Comparison of ENCODE assay signal across 10 cellular contexts in genomic region chr3:16174389-16174788, GRCh38. TPM values are rescaled to one million over a fixed set of nuclear protein-coding genes. Genes with fewer than 3 reads are reported as not detected.
DNase-seq lines count a peak whose midpoint lies in the region; ATAC-seq and TF ChIP-seq lines count a peak whose summit lies in the region.
"Had no signal": no experiment of that assay in that cellular context is flagged by ENCODE, and none has a peak within 500 bp of the region (broad histone marks: within the 10 kb centered on the region; RNA-seq: fewer than 3 reads in every experiment).

Gene GALNT15, plus strand, starts transcription at chr3:16174680. Its CDS starts 472 bp downstream, at chr3:16175152.

- H3K4me3 ChIP-seq in MG63, result no peak within 1 kb of the TSS
- no peak within 1 kb of the TSS for H3K4me3 ChIP-seq in CD4-positive, alpha-beta memory T cell (ENCODE audit: low read length in 2 of 2)

- peaks cover 12 to 21% of the 10 kb centered on the region in 2 donors for H3K27me3 Mint-ChIP-seq in CD4-positive, alpha-beta memory T cell
- peaks cover 29% of the 10 kb centered on the region for H3K27me3 Mint-ChIP-seq in activated T-cell treated with anti-CD3 and anti-CD28 coated beads, Interleukin-2, amount 50 U/mL, for 24 hours

- no peaks in the 10 kb centered on the region for H3K36me3 Mint-ChIP-seq in CD4-positive, alpha-beta memory T cell
- no peaks in the 10 kb centered on the region for H3K36me3 Mint-ChIP-seq in activated T-cell treated with anti-CD3 and anti-CD28 coated beads, Interleukin-2, amount 50 U/mL, for 24 hours (ENCODE audit: low read depth)

- DNase-seq in MG63 (peak; percentile 94), left colon (peak; percentile 55 to 76), NOMO-1 (lab: John Stamatoyannopoulos, UW; ENCODE audit: unreplicated experiment in 2 of 2) (no peak)
- no peak for DNase-seq in CD4-positive, alpha-beta memory T cell
- DNase-seq in activated T-cell treated with anti-CD3 and anti-CD28 coated beads, Interleukin-2, amount 50 U/mL, for 24 hours, result no peak
- DNase-seq: erythroblast, NCI-H526 treated with DMSO at 0.1 percent for 48 hours had no signal

- CTCF ChIA-PET in CD4-positive, alpha-beta memory T cell (lab: Charles Lee; ENCODE audit: partially characterized antibody), result interaction anchor here (0.9 kb wide), 1 partner anchor 124 kb away, joined by 6 read pairs; no protein-coding TSS in a partner anchor

- POLR2A ChIA-PET in CD4-positive, alpha-beta memory T cell (lab: Charles Lee; ENCODE audit: partially characterized antibody), result no interaction called here

- peak within 1 kb of the TSS in 1 of 7 donors; percentile 14 for H3K27ac Mint-ChIP-seq in CD4-positive, alpha-beta memory T cell
- no peak within 1 kb of the TSS for H3K27ac Mint-ChIP-seq in activated T-cell treated with anti-CD3 and anti-CD28 coated beads, Interleukin-2, amount 50 U/mL, for 24 hours

- H3K27me3 ChIP-seq in MG63, result no peaks in the 10 kb centered on the region
- H3K27me3 ChIP-seq in CD4-positive, alpha-beta memory T cell (ENCODE audit: insufficient read depth, low read length), result no peaks in the 10 kb centered on the region

- H3K4me1 Mint-ChIP-seq in CD4-positive, alpha-beta memory T cell, result peaks cover 4 to 8% (median 6%) of the 10 kb centered on the region in 4 donors
- peaks cover 4% of the 10 kb centered on the region for H3K4me1 Mint-ChIP-seq in activated T-cell treated with anti-CD3 and anti-CD28 coated beads, Interleukin-2, amount 50 U/mL, for 24 hours (ENCODE audit: low read depth)

- no peak for ATAC-seq in left colon
- ATAC-seq in GM18517 (IDR thresholded peaks at IDR 0.05; ENCODE audit: unreplicated experiment), result no peak

- H3K4me3 Mint-ChIP-seq in CD4-positive, alpha-beta memory T cell, result no peak within 1 kb of the TSS
- H3K4me3 Mint-ChIP-seq in activated T-cell treated with anti-CD3 and anti-CD28 coated beads, Interleukin-2, amount 50 U/mL, for 24 hours, result no peak within 1 kb of the TSS

- peaks cover 0 to 4% (median under 1%) of the 10 kb centered on the region in 8 donors for H3K9me3 Mint-ChIP-seq in CD4-positive, alpha-beta memory T cell
- H3K9me3 Mint-ChIP-seq in activated T-cell treated with anti-CD3 and anti-CD28 coated beads, Interleukin-2, amount 50 U/mL, for 24 hours, result no peaks in the 10 kb centered on the region

- no peak for TF ChIP-seq CTCF in subcutaneous adipose tissue (IDR thresholded peaks at IDR 0.05; ENCODE audit: low read depth)

- no peaks in the 10 kb centered on the region for H3K36me3 ChIP-seq in MG63
- no peaks in the 10 kb centered on the region for H3K36me3 ChIP-seq in CD4-positive, alpha-beta memory T cell (ENCODE audit: insufficient read depth, low read length)

- no peaks in the 10 kb centered on the region for H3K9me3 ChIP-seq in MG63
- H3K9me3 ChIP-seq in CD4-positive, alpha-beta memory T cell (ENCODE audit: control insufficient read depth in 1 of 2, low read length in 2 of 2), result no peaks in the 10 kb centered on the region

- H3K27ac ChIP-seq in cingulate gyrus (ENCODE audit: low read depth, low read length), result peak within 1 kb of the TSS; percentile 92
- no peak within 1 kb of the TSS for H3K27ac ChIP-seq in CD4-positive, alpha-beta memory T cell (ENCODE audit: low read depth, low read length)

- intact Hi-C loops in left colon (cut with DNase I, micrococcal nuclease), result no loop called here
- intact Hi-C loops in CD4-positive, alpha-beta memory T cell (cut with micrococcal nuclease), result no loop called here

- H3K4me1 ChIP-seq in CD4-positive, alpha-beta memory T cell (ENCODE audit: insufficient read depth, low read length), result no peaks in the 10 kb centered on the region

RNA-seq across cellular contexts. Expression of gene GALNT15, which starts in this region (rescaled TPM):
- total RNA-seq in MG63 (2014; rRNA removed; shearing (Covaris generic); ENCODE audit: low replicate concordance), result not detected in 2 replicates
- total RNA-seq in left colon, result 10 to 100 TPM; 11.1 to 15.4 TPM
- total RNA-seq in subcutaneous adipose tissue, result 100 to 1,000 TPM; 728 to 954 (median 831) TPM
- total RNA-seq in CD4-positive, alpha-beta memory T cell, result not detected
- polyA plus RNA-seq in CD4-positive, alpha-beta memory T cell, result not detected

Comparison
In these comparisons a context has a peak if more than half of its experiments do, and no peak if none do; other contexts are left out.
1. RNA of gene GALNT15 (total RNA-seq): 728 to 954 TPM in subcutaneous adipose tissue; 11.1 to 15.4 TPM in left colon, not detected in MG63 and not detected in CD4-positive, alpha-beta memory T cell; every median in the first group is over 10 times any median in the second.
2. Peak in DNase-seq in MG63; RNA of the gene not detected or under 1 TPM.
3. DNase-seq: peak in left colon (2 of 2); none in NOMO-1 (0 of 2), CD4-positive, alpha-beta memory T cell (0 of 5) and activated T-cell treated with anti-CD3 and anti-CD28 coated beads, Interleukin-2, amount 50 U/mL, for 24 hours (single experiment).